18 cellular contexts compared by ENCODE assay signal in genomic region chr4:44538534-44538933, GRCh38.
A peak's percentile ranks its signal among the peaks of the same experiment; 100 is the strongest.
DNase-seq lines count a peak whose midpoint lies in the region; ATAC-seq, FAIRE-seq and TF ChIP-seq lines count a peak whose summit lies in the region.
"Had no signal": no experiment of that assay in that cellular context is flagged by ENCODE, and none has a peak within 500 bp of the region (broad histone marks: within the 10 kb centered on the region; RNA-seq: fewer than 3 reads in every experiment).

No MANE protein-coding gene starts in this region.

- TF ChIP-seq POLR2A in GM12891 (IDR thresholded peaks at IDR 0.05; ENCODE audit: low read depth, low read length): no peak

- peak; percentile 50 for ATAC-seq in GM18502 (IDR thresholded peaks at IDR 0.05; ENCODE audit: poor library complexity, unreplicated experiment)
- ATAC-seq in GM21576 (IDR thresholded peaks at IDR 0.05; ENCODE audit: unreplicated experiment): peak; percentile 59
- peak; percentile 60 for ATAC-seq in HG03378 (IDR thresholded peaks at IDR 0.05; ENCODE audit: unreplicated experiment)
- ATAC-seq in GM19463 (IDR thresholded peaks at IDR 0.05; ENCODE audit: unreplicated experiment): no peak
- no peak for ATAC-seq in HG03039 (IDR thresholded peaks at IDR 0.05; ENCODE audit: unreplicated experiment)
- ATAC-seq in GM21723 (IDR thresholded peaks at IDR 0.05; ENCODE audit: unreplicated experiment): no peak
- ATAC-seq: CD8-positive, alpha-beta T cell; HCT116; HepG2 had no signal

- no peak for DNase-seq in GM12891 (ENCODE audit: insufficient read length, low spot score)
- no peak for DNase-seq in NCI-H1092 (lab: John Stamatoyannopoulos, UW)
- DNase-seq: Calu3; CD8-positive, alpha-beta T cell; DMS79 treated with DMSO at 0.1 percent for 48 hours; GOT3; H7; HFFc6; Karpas-422; KBM-7 had no signal

- FAIRE-seq in GM12891 (lab: Jason Lieb, UNC): no peak
- FAIRE-seq: HepG2 had no signal

TF ChIP-seq in GM12891, 5 proteins besides CTCF, POLR2A, EP300 and RAD21:
- TF ChIP-seq SPI1 (IDR thresholded peaks at IDR 0.05; ENCODE audit: low read depth, low read length) (peak; percentile 76), POLR2AphosphoS5 (IDR thresholded peaks at IDR 0.05; ENCODE audit: low read depth, low read length) (no peak)

Comparison
In these comparisons a context has a peak if more than half of its experiments do, and no peak if none do; other contexts are left out.
1. ATAC-seq: peak in GM18502 (single experiment), GM21576 (single experiment) and HG03378 (single experiment); none in GM19463 (single experiment), HG03039 (single experiment) and GM21723 (single experiment).